14 cellular contexts compared by ENCODE assay signal in the genomic region with DNA sequence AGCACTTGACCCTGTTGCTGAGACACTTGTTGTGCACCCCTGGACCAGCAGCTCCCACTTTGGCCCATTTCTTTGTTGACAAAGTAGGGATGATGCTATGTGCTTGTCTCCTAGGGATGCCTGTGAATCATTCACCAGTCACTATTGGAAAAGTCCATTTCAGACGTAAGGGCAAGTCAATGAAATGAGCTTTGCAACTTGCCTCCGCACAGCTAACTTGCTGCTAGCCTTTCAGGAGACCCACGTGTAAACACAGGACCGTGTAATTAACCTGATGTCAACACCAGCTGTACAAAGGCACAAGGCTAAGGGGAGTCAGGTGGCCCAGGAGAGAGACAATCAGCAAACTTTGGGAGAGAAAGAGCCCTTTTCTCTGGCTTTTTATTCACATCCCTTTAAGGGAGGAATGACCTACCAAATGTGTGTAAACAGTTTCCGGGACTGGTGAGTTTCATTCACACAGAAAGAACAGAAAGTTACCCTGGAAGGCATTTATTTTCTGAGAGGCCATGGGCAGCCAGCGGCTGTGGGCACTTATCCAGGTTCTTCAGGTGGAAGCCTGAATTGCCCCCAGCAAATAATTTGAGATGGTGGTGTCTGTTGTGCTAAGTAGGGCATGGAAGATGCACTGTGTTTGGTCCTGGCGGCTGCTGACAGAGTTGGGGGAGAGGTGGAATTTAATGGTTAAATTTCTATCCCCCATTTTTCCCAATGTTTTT. TPM values are rescaled to one million over a fixed set of nuclear protein-coding genes. Genes with fewer than 3 reads are reported as not detected.
DNase-seq lines count a peak whose midpoint lies in the region; ATAC-seq and TF ChIP-seq lines count a peak whose summit lies in the region.
"Had no signal": no experiment of that assay in that cellular context is flagged by ENCODE, and none has a peak within 500 bp of the region (broad histone marks: within the 10 kb centered on the region; RNA-seq: fewer than 3 reads in every experiment).

No MANE protein-coding gene starts in this region.

- ATAC-seq in GM19455 (IDR thresholded peaks at IDR 0.05; ENCODE audit: unreplicated experiment) (peak; percentile 16), RWPE2 (ENCODE audit: low read depth) (peak; percentile 44), HG02852 (IDR thresholded peaks at IDR 0.05; ENCODE audit: unreplicated experiment) (no peak), GM21576 (IDR thresholded peaks at IDR 0.05; ENCODE audit: unreplicated experiment) (no peak)
- ATAC-seq: activated CD8-positive, alpha-beta T cell treated with anti-CD3 and anti-CD28 coated beads, Interleukin-2, amount 10 ng/mL, durations not matched to agents 7 days and 5 days had no signal

- H3K4me1 ChIP-seq in RWPE2 (ENCODE audit: insufficient read depth, poor library complexity, severe bottlenecking) = peaks cover 9% of the 10 kb centered on the region

- H3K4me3 ChIP-seq in RWPE2 (ENCODE audit: severe bottlenecking) = no peak overlapping the region
- H3K4me3 ChIP-seq: vagina had no signal

- no peaks in the 10 kb centered on the region for H3K27me3 ChIP-seq in RWPE2 (ENCODE audit: insufficient read depth, poor library complexity, severe bottlenecking)
- H3K27me3 ChIP-seq: vagina had no signal

- no peaks in the 10 kb centered on the region for H3K36me3 ChIP-seq in RWPE2 (ENCODE audit: low read depth)
- H3K36me3 ChIP-seq: vagina had no signal

- no peaks in the 10 kb centered on the region for H3K9me3 ChIP-seq in RWPE2 (ENCODE audit: severe bottlenecking)
- H3K9me3 ChIP-seq: vagina had no signal

- DNase-seq in NCI-H1930 (lab: John Stamatoyannopoulos, UW) (peak; percentile 52 to 63), RWPE2 (ENCODE audit: low spot score) (no peak), midbrain (lab: John Stamatoyannopoulos, UW) (peak; percentile 56), dermis blood vessel endothelial cell (no peak), superior temporal gyrus (ENCODE audit: extremely low spot score) (no peak)
- DNase-seq: activated CD8-positive, alpha-beta T cell treated with anti-CD3 and anti-CD28 coated beads, Interleukin-2, amount 10 ng/mL, durations not matched to agents 7 days and 5 days; effector CD4-positive, alpha-beta T cell; NCI-H2227 treated with DMSO at 0.1 percent for 48 hours; right cardiac atrium; T-helper 1 cell had no signal

- no peak for TF ChIP-seq CTCF in RWPE2 (IDR thresholded peaks at IDR 0.05; ENCODE audit: poor library complexity, severe bottlenecking)

- H3K27ac ChIP-seq in RWPE2 (ENCODE audit: poor library complexity, severe bottlenecking) = peak overlapping the region; percentile 32
- H3K27ac ChIP-seq: vagina had no signal

RNA-seq across cellular contexts. Expression of gene TIPARP, which starts 54.0 kb away (rescaled TPM):
- total RNA-seq in dermis blood vessel endothelial cell = 23.1 and 31.7 TPM in 2 replicates

Comparison
In these comparisons a context has a peak if more than half of its experiments do, and no peak if none do; other contexts are left out.
1. ATAC-seq: peak in GM19455 (single experiment) and RWPE2 (single experiment); none in HG02852 (single experiment) and GM21576 (single experiment).
2. DNase-seq: peak in NCI-H1930 (2 of 2) and midbrain (single experiment); none in RWPE2 (single experiment), dermis blood vessel endothelial cell (single experiment) and superior temporal gyrus (single experiment).